In genomic region chr3:119301662-119302061, GRCh38 we compare ENCODE assay signal across 17 cellular contexts. TPM values are rescaled to one million over a fixed set of nuclear protein-coding genes. Genes with fewer than 3 reads are reported as not detected.
DNase-seq lines count a peak whose midpoint lies in the region; ATAC-seq and TF ChIP-seq lines count a peak whose summit lies in the region.
"Had no signal": no experiment of that assay in that cellular context is flagged by ENCODE, and none has a peak within 500 bp of the region (broad histone marks: within the 10 kb centered on the region; RNA-seq: fewer than 3 reads in every experiment).

No MANE protein-coding gene starts in this region.

- 93% methylated on average over 2 of the region's 3 CpGs for WGBS in mammary epithelial cell (ENCODE audit: low coverage, missing lambda C conversion rate)
- WGBS in hepatocyte (ENCODE audit: low lambda C conversion rate, missing lambda C conversion rate): 90% methylated on average over 3 of the region's 3 CpGs

- POLR2A ChIA-PET in naive thymus-derived CD4-positive, alpha-beta T cell (lab: Charles Lee): interaction anchor here (0.7 to 0.8 kb wide), 2 partner anchors 7 to 9 kb away, joined by 3 read pairs; partner anchors contain the start of gene ARHGAP31

- H3K4me2 ChIP-seq in mammary epithelial cell (ENCODE audit: insufficient read depth, low read depth, low read length): peak overlapping the region; percentile 45
- no peak overlapping the region for H3K4me2 ChIP-seq in hepatocyte

- no peaks in the 10 kb centered on the region for H3K9me3 ChIP-seq in mammary epithelial cell (replicated peaks; ENCODE audit: insufficient read depth, low read length)
- H3K9me3 ChIP-seq in naive thymus-derived CD4-positive, alpha-beta T cell (ENCODE audit: control insufficient read depth in 2 of 3, low read length in 3 of 3): no peaks in the 10 kb centered on the region
- no peaks in the 10 kb centered on the region for H3K9me3 ChIP-seq in hepatocyte (ENCODE audit: low read depth)
- H3K9me3 ChIP-seq: ovary had no signal

- CTCF ChIA-PET in mammary epithelial cell (lab: Charles Lee; ENCODE audit: low non-redundant PET): no interaction called here
- CTCF ChIA-PET in naive thymus-derived CD4-positive, alpha-beta T cell (lab: Charles Lee): interaction anchor here (1.1 kb wide), 1 partner anchor 12 kb away, joined by 6 read pairs; no protein-coding TSS in a partner anchor

- H3K27ac Mint-ChIP-seq in naive thymus-derived CD4-positive, alpha-beta T cell: no peak overlapping the region
- H3K27ac Mint-ChIP-seq: H9, WTC11 had no signal

- H3K4me1 ChIP-seq in mammary epithelial cell (ENCODE audit: insufficient read depth, low read length) (peaks cover 35% of the 10 kb centered on the region), hepatocyte (ENCODE audit: insufficient read depth) (peaks cover 20% of the 10 kb centered on the region)
- H3K4me1 ChIP-seq in naive thymus-derived CD4-positive, alpha-beta T cell (ENCODE audit: control insufficient read depth in 2 of 2, insufficient read depth in 2 of 2, low read length in 2 of 2): peaks cover 0 to 2% of the 10 kb centered on the region in 2 donors

- in situ Hi-C loops in mammary epithelial cell (cut with MboI; ENCODE audit: low sequenced_read_pairs in 2 of 2): no loop called here

- peaks cover 0 to 10% (median 0%) of the 10 kb centered on the region in 5 donors for H3K27me3 Mint-ChIP-seq in naive thymus-derived CD4-positive, alpha-beta T cell

- no peak overlapping the region for H3K9ac ChIP-seq in mammary epithelial cell (ENCODE audit: insufficient read depth, low read length)

- H3K36me3 Mint-ChIP-seq in naive thymus-derived CD4-positive, alpha-beta T cell: peaks cover 0 to 25% (median 3%) of the 10 kb centered on the region in 5 donors
- H3K36me3 Mint-ChIP-seq: brain, WTC11 had no signal

- H3K9me3 Mint-ChIP-seq in naive thymus-derived CD4-positive, alpha-beta T cell: no peaks in the 10 kb centered on the region
- H3K9me3 Mint-ChIP-seq: activated T-cell treated with anti-CD3 and anti-CD28 coated beads, Interleukin-2, amount 50 U/mL, for 4 hours; brain; H9; WTC11 had no signal

- no peak overlapping the region for H3K4me3 Mint-ChIP-seq in naive thymus-derived CD4-positive, alpha-beta T cell
- H3K4me3 Mint-ChIP-seq: activated T-cell treated with anti-CD3 and anti-CD28 coated beads, Interleukin-2, amount 50 U/mL, for 4 hours; brain; H9; WTC11 had no signal

- H3K9me2 ChIP-seq in hepatocyte (replicated peaks; ENCODE audit: insufficient read depth): no peaks in the 10 kb centered on the region

- no peak overlapping the region for H3K27ac ChIP-seq in mammary epithelial cell (ENCODE audit: insufficient read depth, low read depth, low read length)
- H3K27ac ChIP-seq in naive thymus-derived CD4-positive, alpha-beta T cell (ENCODE audit: low read depth, low read length): no peak overlapping the region
- no peak overlapping the region for H3K27ac ChIP-seq in hepatocyte
- H3K27ac ChIP-seq: ovary had no signal

- H2AFZ ChIP-seq in mammary epithelial cell (ENCODE audit: low read depth, low read length): no peak overlapping the region
- H2AFZ ChIP-seq in hepatocyte: no peak overlapping the region

- peak; percentile 58 for ATAC-seq in naive thymus-derived CD4-positive, alpha-beta T cell
- no peak for ATAC-seq in GM19324 (IDR thresholded peaks at IDR 0.05; ENCODE audit: low FRiP score, unreplicated experiment)
- ATAC-seq: activated T-cell treated with anti-CD3 and anti-CD28 coated beads, Interleukin-2, amount 50 U/mL, for 4 hours; WTC11 had no signal

- BruUV-seq in mammary epithelial cell (replicated peaks; lab: Mats Ljungman, UMichigan): no TSS peak

- H4K20me1 ChIP-seq in mammary epithelial cell (ENCODE audit: insufficient read depth, low read length) (no peaks in the 10 kb centered on the region), hepatocyte (ENCODE audit: insufficient read depth, poor library complexity, severe bottlenecking) (no peaks in the 10 kb centered on the region)

- dilution Hi-C loops in mammary epithelial cell (cut with HindIII; ENCODE audit: low sequenced_read_pairs): no loop called here

- intact Hi-C loops in mammary epithelial cell (cut with micrococcal nuclease): no loop called here
- intact Hi-C loops in naive thymus-derived CD4-positive, alpha-beta T cell (cut with micrococcal nuclease): no loop called here

- peaks cover 13 to 33% (median 26%) of the 10 kb centered on the region in 7 donors for H3K4me1 Mint-ChIP-seq in naive thymus-derived CD4-positive, alpha-beta T cell

- H3K79me2 ChIP-seq in mammary epithelial cell (ENCODE audit: insufficient read depth, low read length) (peaks cover 9% of the 10 kb centered on the region), hepatocyte (peaks cover 26% of the 10 kb centered on the region)

- H3K4me3 ChIP-seq in mammary epithelial cell (replicated peaks in 1 of 3; ENCODE audit: insufficient read depth in 1 of 3, low read depth in 2 of 3, low read length in 3 of 3) (no peak overlapping the region), hepatocyte (no peak overlapping the region)
- H3K4me3 ChIP-seq in naive thymus-derived CD4-positive, alpha-beta T cell (ENCODE audit: low read length): no peak overlapping the region
- H3K4me3 ChIP-seq: ovary had no signal

- H3K36me3 ChIP-seq in mammary epithelial cell (ENCODE audit: insufficient read depth, low read length) (no peaks in the 10 kb centered on the region), hepatocyte (replicated peaks; ENCODE audit: insufficient read depth, low read depth) (no peaks in the 10 kb centered on the region)
- no peaks in the 10 kb centered on the region for H3K36me3 ChIP-seq in naive thymus-derived CD4-positive, alpha-beta T cell (ENCODE audit: control insufficient read depth in 2 of 3, insufficient read depth in 3 of 3, low read length in 3 of 3)
- H3K36me3 ChIP-seq: ovary had no signal

- DNase-seq in Ammon's horn (ENCODE audit: low spot score) (peak; percentile 63), Kasumi-1 (lab: John Stamatoyannopoulos, UW) (peak; percentile 76 to 77), mammary epithelial cell (no peak), hepatocyte (ENCODE audit: low spot score) (no peak), ureter (ENCODE audit: low spot score) (no peak), NCI-H1105 treated with DMSO at 0.1 percent for 48 hours (lab: John Stamatoyannopoulos, UW) (no peak)
- DNase-seq in naive thymus-derived CD4-positive, alpha-beta T cell: no peak
- DNase-seq: activated T-cell treated with anti-CD3 and anti-CD28 coated beads, Interleukin-2, amount 50 U/mL, for 4 hours; DND-41; H9; NCI-H1694; NCI-H526 treated with DMSO at 0.1 percent for 48 hours; ovary; SHP77 had no signal

- TF ChIP-seq CTCF in mammary epithelial cell (conservative IDR thresholded peaks at IDR 0.05 in 1 of 2, IDR thresholded peaks at IDR 0.05 in 1 of 2; ENCODE audit: extremely low read depth in 1 of 2, insufficient read depth in 1 of 2, low read depth in 1 of 2, low read length in 2 of 2): no peak
- TF ChIP-seq CTCF in hepatocyte (IDR thresholded peaks at IDR 0.05; ENCODE audit: poor library complexity): no peak

- H3K27me3 ChIP-seq in mammary epithelial cell (ENCODE audit: insufficient read depth, low read length) (no peaks in the 10 kb centered on the region), hepatocyte (no peaks in the 10 kb centered on the region)
- no peaks in the 10 kb centered on the region for H3K27me3 ChIP-seq in naive thymus-derived CD4-positive, alpha-beta T cell (ENCODE audit: control insufficient read depth in 2 of 2, insufficient read depth in 2 of 2, low read length in 2 of 2)
- H3K27me3 ChIP-seq: ovary had no signal

RNA-seq across cellular contexts. Expression of gene ARHGAP31, which starts 7.5 kb away (rescaled TPM):
- total RNA-seq in mammary epithelial cell (10 to 100 TPM in 1 of 2 donors, 1 to 10 TPM in 1; 8.7 to 11.5 TPM), hepatocyte (6.4 and 7.3 TPM in 2 replicates), ureter (25.4 TPM)
- polyA plus RNA-seq in mammary epithelial cell (3.1 TPM), hepatocyte (2.9 and 3.2 TPM in 2 replicates)
- 15.5 TPM for polyA minus RNA-seq in mammary epithelial cell
- total RNA-seq in naive thymus-derived CD4-positive, alpha-beta T cell: 10 to 100 TPM in 1 of 5 experiments, 1 to 10 TPM in 4; 3.0 to 11.9 (median 3.1) TPM
- polyA plus RNA-seq in naive thymus-derived CD4-positive, alpha-beta T cell: 1 to 10 TPM; 1.2 to 3.0 TPM

Comparison
In these comparisons a context has a peak if more than half of its experiments do, and no peak if none do; other contexts are left out.
1. DNase-seq: peak in Ammon's horn (single experiment) and Kasumi-1 (2 of 2); none in mammary epithelial cell (single experiment), naive thymus-derived CD4-positive, alpha-beta T cell (0 of 9), hepatocyte (single experiment), ureter (single experiment) and NCI-H1105 treated with DMSO at 0.1 percent for 48 hours (single experiment).